Comparison of ENCODE assay signal across 15 cellular contexts in the genomic region with DNA sequence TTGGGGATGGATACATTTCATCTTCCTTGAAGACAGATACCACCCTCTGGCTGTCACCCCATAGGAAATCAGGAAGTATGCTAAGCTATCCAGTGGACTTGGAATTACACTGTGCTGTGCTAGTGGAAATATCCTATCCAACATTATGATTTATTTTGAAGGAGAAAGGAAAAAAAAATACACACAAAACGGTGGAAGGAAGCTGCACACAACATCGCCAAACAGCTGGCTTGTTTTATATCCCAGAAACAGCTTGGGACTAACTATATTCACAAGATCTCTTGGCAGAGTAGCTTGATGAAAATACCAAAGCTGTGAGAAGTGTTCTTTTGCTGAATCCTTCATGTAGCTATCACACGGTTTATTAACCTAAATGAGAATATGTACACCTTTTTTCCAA.
DNase-seq lines count a peak whose midpoint lies in the region; ATAC-seq, FAIRE-seq and TF ChIP-seq lines count a peak whose summit lies in the region.
"Had no signal": no experiment of that assay in that cellular context is flagged by ENCODE, and none has a peak within 500 bp of the region (broad histone marks: within the 10 kb centered on the region; RNA-seq: fewer than 3 reads in every experiment).

No MANE protein-coding gene starts in this region.

- TF ChIP-seq CTCF in psoas muscle (IDR thresholded peaks at IDR 0.05), result no peak
- TF ChIP-seq CTCF in vagina (IDR thresholded peaks at IDR 0.05), result no peak

- ATAC-seq in Right ventricle myocardium superior (ENCODE audit: poor library complexity), result peak; percentile 62
- peak; percentile 47 to 67 (median 50) for ATAC-seq in psoas muscle

- no peak for FAIRE-seq in small intestine (lab: Jason Lieb, UNC)
- FAIRE-seq: bronchial epithelial cell, GM18507, H1 had no signal

- in situ Hi-C loops in ACHN (cut with HindIII; ENCODE audit: low pct_ligation_motif_present, low pct_unique_long_range_greater_than_20kb, low sequenced_read_pairs), result no loop called here

- no peaks in the 10 kb centered on the region for H3K27me3 ChIP-seq in psoas muscle (ENCODE audit: insufficient read depth in 3 of 3, low read length in 2 of 3)
- no peaks in the 10 kb centered on the region for H3K27me3 ChIP-seq in vagina
- no peaks in the 10 kb centered on the region for H3K27me3 ChIP-seq in small intestine (ENCODE audit: control insufficient read depth in 2 of 2, insufficient read depth in 2 of 2, low read length in 2 of 2)

- H3K36me3 ChIP-seq in psoas muscle (ENCODE audit: insufficient read depth in 1 of 2, low read depth in 1 of 2) (peaks cover 0 to 6% of the 10 kb centered on the region in 2 donors), vagina (no peaks in the 10 kb centered on the region), small intestine (ENCODE audit: control insufficient read depth in 2 of 2, insufficient read depth in 2 of 2, low read length in 2 of 2) (no peaks in the 10 kb centered on the region)

- no peak overlapping the region for H3K4me3 ChIP-seq in psoas muscle
- no peak overlapping the region for H3K4me3 ChIP-seq in vagina
- H3K4me3 ChIP-seq in small intestine (ENCODE audit: low read depth in 1 of 2, low read length in 2 of 2), result no peak overlapping the region

- H3K9me3 ChIP-seq in psoas muscle (no peaks in the 10 kb centered on the region), vagina (no peaks in the 10 kb centered on the region), small intestine (ENCODE audit: control insufficient read depth, low read depth) (no peaks in the 10 kb centered on the region)

- WGBS in psoas muscle, 3 donors, result 10 to 20% (median 13%) methylated on average over 3 of the region's 3 CpGs
- 46 to 65% (median 63%) methylated on average over 3 of the region's 3 CpGs for WGBS in small intestine, 3 donors

- peak; percentile 6 for DNase-seq in astrocyte of the hippocampus (ENCODE audit: low read depth, low spot score)
- no peak for DNase-seq in Right ventricle myocardium superior
- no peak for DNase-seq in psoas muscle
- no peak for DNase-seq in vagina (ENCODE audit: extremely low spot score in 2 of 2)
- no peak for DNase-seq in ACHN
- no peak for DNase-seq in NCI-H128 (lab: John Stamatoyannopoulos, UW; ENCODE audit: unreplicated experiment)
- DNase-seq in small intestine, result no peak
- DNase-seq: GDM1; KG1; NCI-H1694; NCI-H526; stimulated activated CD4-positive, alpha-beta T cell treated with anti-CD3 and anti-CD28 coated beads, Interleukin-2, amount 100 ng/mL, for 48 hours had no signal

- intact Hi-C loops in Right ventricle myocardium superior (cut with DNase I) (no loop called here), psoas muscle (cut with DNase I) (no loop called here), vagina (cut with DNase I) (no loop called here)

- H3K27ac ChIP-seq in psoas muscle (peak overlapping the region; percentile 42), vagina (peak overlapping the region; percentile 37), small intestine (ENCODE audit: low read depth in 1 of 2, low read length in 1 of 2) (peak overlapping the region in 1 of 2 donors; percentile 62)

- TF ChIP-seq POLR2A in vagina (IDR thresholded peaks at IDR 0.05), result no peak

- peaks cover 23% of the 10 kb centered on the region for H3K4me1 ChIP-seq in psoas muscle
- peaks cover 24% of the 10 kb centered on the region for H3K4me1 ChIP-seq in vagina
- no peaks in the 10 kb centered on the region for H3K4me1 ChIP-seq in small intestine (ENCODE audit: control insufficient read depth in 2 of 2, insufficient read depth in 1 of 2, low read depth in 1 of 2, low read length in 1 of 2)
